Comparison of ENCODE assay signal across 1 cellular context in genomic region chr7:140006600-140006999, GRCh38.
TF ChIP-seq lines count a peak whose summit lies in the region.

No MANE protein-coding gene starts in this region.

TF ChIP-seq in HepG2, 621 proteins besides CTCF, POLR2A, EP300 and RAD21:
- TF ChIP-seq ZNF629 (CRISPR knock-in tag; conservative IDR thresholded peaks at IDR 0.05) (0 out of 2 replicates have a peak, but pooled peaks have one; percentile 16), ATF5 (CRISPR knock-in tag; IDR thresholded peaks at IDR 0.05; ENCODE audit: low read depth) (no peak)
